ENCODE assay signal across 9 cellular contexts in genomic region chr16:23035240-23035639, GRCh38.
"Had no signal": no experiment of that assay in that cellular context is flagged by ENCODE, and none has a peak within 500 bp of the region (broad histone marks: within the 10 kb centered on the region; RNA-seq: fewer than 3 reads in every experiment).

No MANE protein-coding gene starts in this region.

- H3K4me3 ChIP-seq: GM23248, GM23338, HAP-1 had no signal

- H3K4me1 ChIP-seq: HAP-1 had no signal

- H3K9me3 ChIP-seq: HAP-1 had no signal

- H3K36me3 ChIP-seq: HAP-1 had no signal

- ATAC-seq: GM23338, HCT116 had no signal

- DNase-seq: GM23248, GOT3, H7, H9, HCEC 1CT, HFFc6 had no signal

- H3K27ac ChIP-seq: GM23248 had no signal
